Comparison of ENCODE assay signal across 1 cellular context in the genomic region with DNA sequence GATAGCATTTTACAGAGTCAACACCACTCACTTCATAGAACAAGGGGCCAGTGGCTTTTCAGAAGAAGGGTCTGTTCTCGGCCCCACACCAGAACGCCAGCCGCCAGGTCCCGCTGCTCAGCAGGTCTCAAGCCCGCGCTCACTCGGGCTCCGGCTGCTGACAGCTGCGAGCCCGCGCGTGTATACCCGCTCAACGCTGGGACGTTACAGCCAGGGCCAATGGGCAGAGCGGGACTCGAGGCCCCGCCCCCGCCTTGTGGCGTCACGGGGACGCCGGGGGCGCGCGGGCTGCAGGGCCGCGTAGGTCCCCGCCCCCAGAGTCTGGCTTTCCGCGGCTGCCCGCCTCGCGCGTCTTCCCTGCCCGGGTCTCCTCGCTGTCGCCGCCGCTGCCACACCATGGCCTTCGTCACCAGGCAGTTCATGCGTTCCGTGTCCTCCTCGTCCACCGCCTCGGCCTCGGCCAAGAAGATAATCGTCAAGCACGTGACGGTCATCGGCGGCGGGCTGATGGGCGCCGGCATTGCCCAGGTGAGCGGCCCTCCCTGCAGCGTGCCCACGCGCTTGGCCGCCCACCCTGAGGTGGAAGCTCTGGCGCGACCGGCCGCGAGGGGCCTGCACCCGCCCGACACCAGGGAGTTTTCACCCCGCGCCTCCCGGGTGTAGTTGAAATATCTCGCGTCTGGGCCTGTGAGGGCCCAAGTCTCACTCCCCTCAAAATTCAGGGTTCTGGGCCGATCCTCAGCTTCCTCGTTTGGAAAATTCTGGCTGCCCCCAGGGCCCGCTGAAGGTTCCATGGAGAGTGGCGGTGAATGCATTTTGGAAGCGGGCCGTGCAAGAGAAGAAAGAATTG.
A peak's percentile ranks its signal among the peaks of the same experiment; 100 is the strongest.
TF ChIP-seq lines count a peak whose summit lies in the region.

A gene (plus strand): TSS at position 353 of the 850 bp plus-strand sequence. CDS start 44 bp downstream, at position 397.

TF ChIP-seq in HepG2, 621 proteins besides CTCF, POLR2A, EP300 and RAD21 (continued from another document and continues in another):
- TF ChIP-seq, protein P1, sequence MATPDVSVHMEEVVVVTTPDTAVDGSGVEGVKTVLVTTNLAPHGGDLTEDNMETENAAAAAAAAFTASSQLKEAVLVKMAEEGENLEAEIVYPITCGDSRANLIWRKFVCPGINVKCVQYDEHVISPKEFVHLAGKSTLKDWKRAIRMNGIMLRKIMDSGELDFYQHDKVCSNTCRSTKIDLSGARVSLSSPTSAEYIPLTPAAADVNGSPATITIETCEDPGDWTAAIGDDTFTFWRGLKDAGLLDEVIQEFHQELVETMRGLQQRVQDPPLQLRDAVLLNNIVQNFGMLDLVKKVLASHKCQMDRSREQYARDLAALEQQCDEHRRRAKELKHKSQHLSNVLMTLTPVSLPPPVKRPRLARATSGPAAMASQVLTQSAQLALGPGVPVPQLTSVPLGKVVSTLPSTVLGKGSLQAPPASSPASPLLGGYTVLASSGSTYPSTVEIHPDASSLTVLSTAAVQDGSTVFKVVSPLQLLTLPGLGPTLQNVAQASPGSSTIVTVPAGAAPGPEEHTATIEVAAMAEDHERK (CRISPR knock-in tag; IDR thresholded peaks at IDR 0.05; ENCODE audit: low read depth): peak; percentile 71
- TF ChIP-seq ARNT2 (CRISPR knock-in tag; IDR thresholded peaks at IDR 0.05; ENCODE audit: low read depth) (peak; percentile 90), NFE2L1 (CRISPR knock-in tag; IDR thresholded peaks at IDR 0.05; ENCODE audit: borderline replicate concordance) (0 out of 2 replicates have a peak, but pooled peaks have one; percentile 54), TBP (CRISPR knock-in tag; IDR thresholded peaks at IDR 0.05) (no peak), ZNF775 (CRISPR knock-in tag; IDR thresholded peaks at IDR 0.05; ENCODE audit: borderline replicate concordance) (no peak), ZNF263 (CRISPR knock-in tag; IDR thresholded peaks at IDR 0.05) (0 out of 2 replicates have a peak, but pooled peaks have one; percentile 11), CBX1 (IDR thresholded peaks at IDR 0.05; ENCODE audit: low read depth) (no peak), ELF3 (CRISPR knock-in tag; IDR thresholded peaks at IDR 0.05) (peak; percentile 24; the same call in 1 of the 2 replicates), NR2F6 (IDR thresholded peaks at IDR 0.05) (no peak), NR2F6 (CRISPR knock-in tag; IDR thresholded peaks at IDR 0.05) (no peak), MBNL3 (CRISPR knock-in tag; conservative IDR thresholded peaks at IDR 0.05) (no peak), ZNF24 (IDR thresholded peaks at IDR 0.05) (no peak), YEATS4 (CRISPR knock-in tag; IDR thresholded peaks at IDR 0.05; ENCODE audit: borderline replicate concordance) (peak; percentile 83), ZNF788 (CRISPR knock-in tag; IDR thresholded peaks at IDR 0.05; ENCODE audit: borderline replicate concordance) (no peak; the same call in 1 of the 2 replicates), ZNF777 (CRISPR knock-in tag; IDR thresholded peaks at IDR 0.05) (no peak; the same call in 1 of the 2 replicates), MED13 (CRISPR knock-in tag; IDR thresholded peaks at IDR 0.05) (peak; percentile 23; the same call in 1 of the 2 replicates), ZNF367 (CRISPR knock-in tag; IDR thresholded peaks at IDR 0.05; ENCODE audit: borderline replicate concordance) (no peak), ZNF879 (CRISPR knock-in tag; IDR thresholded peaks at IDR 0.05) (no peak), HMG20B (CRISPR knock-in tag; conservative IDR thresholded peaks at IDR 0.05) (no peak), ZNF883 (CRISPR knock-in tag; IDR thresholded peaks at IDR 0.05; ENCODE audit: not compliant biosample characterization) (peak; percentile 90), EEA1 (CRISPR knock-in tag; IDR thresholded peaks at IDR 0.05; ENCODE audit: borderline replicate concordance) (no peak), SIN3A (IDR thresholded peaks at IDR 0.05; ENCODE audit: borderline replicate concordance, low read depth, low read length) (peak; percentile 63; the same call in 1 of the 2 replicates), CC2D1A (CRISPR knock-in tag; IDR thresholded peaks at IDR 0.05) (no peak), SYNCRIP (IDR thresholded peaks at IDR 0.05; ENCODE audit: insufficient read depth, low read depth, low read length) (no peak), ZNF570 (CRISPR knock-in tag; IDR thresholded peaks at IDR 0.05; ENCODE audit: borderline replicate concordance) (no peak), SAP130 (CRISPR knock-in tag; IDR thresholded peaks at IDR 0.05; ENCODE audit: low read depth) (peak; percentile 94), ZMYM3 (CRISPR knock-in tag; IDR thresholded peaks at IDR 0.05) (no peak), PHF20 (CRISPR knock-in tag; IDR thresholded peaks at IDR 0.05) (no peak; the same call in 1 of the 2 replicates), ZBTB1 (CRISPR knock-in tag; IDR thresholded peaks at IDR 0.05; ENCODE audit: borderline replicate concordance) (no peak), ZNF230 (CRISPR knock-in tag; IDR thresholded peaks at IDR 0.05) (no peak), KMT2A (CRISPR knock-in tag; IDR thresholded peaks at IDR 0.05) (peak; percentile 80), PRPF4 (IDR thresholded peaks at IDR 0.05; ENCODE audit: low read depth, low read length, poor library complexity, severe bottlenecking) (no peak), ZBTB21 (CRISPR knock-in tag; IDR thresholded peaks at IDR 0.05) (no peak), ZBTB3 (CRISPR knock-in tag; IDR thresholded peaks at IDR 0.05; ENCODE audit: borderline replicate concordance, low read depth) (no peak), ZFP41 (CRISPR knock-in tag; IDR thresholded peaks at IDR 0.05; ENCODE audit: borderline replicate concordance) (peak; percentile 20; the same call in 1 of the 2 replicates), KAT2B (IDR thresholded peaks at IDR 0.05; ENCODE audit: borderline replicate concordance, low read depth, low read length) (no peak), PRMT3 (CRISPR knock-in tag; IDR thresholded peaks at IDR 0.05; ENCODE audit: borderline replicate concordance, low read depth) (peak; percentile 75; the same call in 1 of the 2 replicates), SATB2 (CRISPR knock-in tag; IDR thresholded peaks at IDR 0.05) (no peak), ZMYM4 (CRISPR knock-in tag; IDR thresholded peaks at IDR 0.05) (peak; percentile 85), HDAC1 (CRISPR knock-in tag; IDR thresholded peaks at IDR 0.05) (peak; percentile 95)
- TF ChIP-seq, protein P2, sequence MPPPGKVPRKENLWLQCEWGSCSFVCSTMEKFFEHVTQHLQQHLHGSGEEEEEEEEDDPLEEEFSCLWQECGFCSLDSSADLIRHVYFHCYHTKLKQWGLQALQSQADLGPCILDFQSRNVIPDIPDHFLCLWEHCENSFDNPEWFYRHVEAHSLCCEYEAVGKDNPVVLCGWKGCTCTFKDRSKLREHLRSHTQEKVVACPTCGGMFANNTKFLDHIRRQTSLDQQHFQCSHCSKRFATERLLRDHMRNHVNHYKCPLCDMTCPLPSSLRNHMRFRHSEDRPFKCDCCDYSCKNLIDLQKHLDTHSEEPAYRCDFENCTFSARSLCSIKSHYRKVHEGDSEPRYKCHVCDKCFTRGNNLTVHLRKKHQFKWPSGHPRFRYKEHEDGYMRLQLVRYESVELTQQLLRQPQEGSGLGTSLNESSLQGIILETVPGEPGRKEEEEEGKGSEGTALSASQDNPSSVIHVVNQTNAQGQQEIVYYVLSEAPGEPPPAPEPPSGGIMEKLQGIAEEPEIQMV (CRISPR knock-in tag; IDR thresholded peaks at IDR 0.05; ENCODE audit: low read depth): no peak; the same call in 1 of the 2 replicates
- TF ChIP-seq, protein P3, sequence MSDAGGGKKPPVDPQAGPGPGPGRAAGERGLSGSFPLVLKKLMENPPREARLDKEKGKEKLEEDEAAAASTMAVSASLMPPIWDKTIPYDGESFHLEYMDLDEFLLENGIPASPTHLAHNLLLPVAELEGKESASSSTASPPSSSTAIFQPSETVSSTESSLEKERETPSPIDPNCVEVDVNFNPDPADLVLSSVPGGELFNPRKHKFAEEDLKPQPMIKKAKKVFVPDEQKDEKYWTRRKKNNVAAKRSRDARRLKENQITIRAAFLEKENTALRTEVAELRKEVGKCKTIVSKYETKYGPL (CRISPR knock-in tag; IDR thresholded peaks at IDR 0.05): 0 out of 2 replicates have a peak, but pooled peaks have one; percentile 34
- TF ChIP-seq, protein P4, sequence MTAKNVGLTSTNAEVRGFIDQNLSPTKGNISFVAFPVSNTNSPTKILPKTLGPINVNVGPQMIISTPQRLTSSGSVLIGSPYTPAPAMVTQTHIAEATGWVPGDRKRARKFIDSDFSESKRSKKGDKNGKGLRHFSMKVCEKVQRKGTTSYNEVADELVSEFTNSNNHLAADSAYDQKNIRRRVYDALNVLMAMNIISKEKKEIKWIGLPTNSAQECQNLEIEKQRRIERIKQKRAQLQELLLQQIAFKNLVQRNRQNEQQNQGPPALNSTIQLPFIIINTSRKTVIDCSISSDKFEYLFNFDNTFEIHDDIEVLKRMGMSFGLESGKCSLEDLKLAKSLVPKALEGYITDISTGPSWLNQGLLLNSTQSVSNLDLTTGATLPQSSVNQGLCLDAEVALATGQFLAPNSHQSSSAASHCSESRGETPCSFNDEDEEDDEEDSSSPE (CRISPR knock-in tag; IDR thresholded peaks at IDR 0.05): peak; percentile 93
- TF ChIP-seq, protein P5, sequence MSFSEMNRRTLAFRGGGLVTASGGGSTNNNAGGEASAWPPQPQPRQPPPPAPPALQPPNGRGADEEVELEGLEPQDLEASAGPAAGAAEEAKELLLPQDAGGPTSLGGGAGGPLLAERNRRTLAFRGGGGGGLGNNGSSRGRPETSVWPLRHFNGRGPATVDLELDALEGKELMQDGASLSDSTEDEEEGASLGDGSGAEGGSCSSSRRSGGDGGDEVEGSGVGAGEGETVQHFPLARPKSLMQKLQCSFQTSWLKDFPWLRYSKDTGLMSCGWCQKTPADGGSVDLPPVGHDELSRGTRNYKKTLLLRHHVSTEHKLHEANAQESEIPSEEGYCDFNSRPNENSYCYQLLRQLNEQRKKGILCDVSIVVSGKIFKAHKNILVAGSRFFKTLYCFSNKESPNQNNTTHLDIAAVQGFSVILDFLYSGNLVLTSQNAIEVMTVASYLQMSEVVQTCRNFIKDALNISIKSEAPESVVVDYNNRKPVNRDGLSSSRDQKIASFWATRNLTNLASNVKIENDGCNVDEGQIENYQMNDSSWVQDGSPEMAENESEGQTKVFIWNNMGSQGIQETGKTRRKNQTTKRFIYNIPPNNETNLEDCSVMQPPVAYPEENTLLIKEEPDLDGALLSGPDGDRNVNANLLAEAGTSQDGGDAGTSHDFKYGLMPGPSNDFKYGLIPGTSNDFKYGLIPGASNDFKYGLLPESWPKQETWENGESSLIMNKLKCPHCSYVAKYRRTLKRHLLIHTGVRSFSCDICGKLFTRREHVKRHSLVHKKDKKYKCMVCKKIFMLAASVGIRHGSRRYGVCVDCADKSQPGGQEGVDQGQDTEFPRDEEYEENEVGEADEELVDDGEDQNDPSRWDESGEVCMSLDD (CRISPR knock-in tag; IDR thresholded peaks at IDR 0.05; ENCODE audit: borderline replicate concordance): 0 out of 2 replicates have a peak, but pooled peaks have one; percentile 15
- TF ChIP-seq, protein P6, sequence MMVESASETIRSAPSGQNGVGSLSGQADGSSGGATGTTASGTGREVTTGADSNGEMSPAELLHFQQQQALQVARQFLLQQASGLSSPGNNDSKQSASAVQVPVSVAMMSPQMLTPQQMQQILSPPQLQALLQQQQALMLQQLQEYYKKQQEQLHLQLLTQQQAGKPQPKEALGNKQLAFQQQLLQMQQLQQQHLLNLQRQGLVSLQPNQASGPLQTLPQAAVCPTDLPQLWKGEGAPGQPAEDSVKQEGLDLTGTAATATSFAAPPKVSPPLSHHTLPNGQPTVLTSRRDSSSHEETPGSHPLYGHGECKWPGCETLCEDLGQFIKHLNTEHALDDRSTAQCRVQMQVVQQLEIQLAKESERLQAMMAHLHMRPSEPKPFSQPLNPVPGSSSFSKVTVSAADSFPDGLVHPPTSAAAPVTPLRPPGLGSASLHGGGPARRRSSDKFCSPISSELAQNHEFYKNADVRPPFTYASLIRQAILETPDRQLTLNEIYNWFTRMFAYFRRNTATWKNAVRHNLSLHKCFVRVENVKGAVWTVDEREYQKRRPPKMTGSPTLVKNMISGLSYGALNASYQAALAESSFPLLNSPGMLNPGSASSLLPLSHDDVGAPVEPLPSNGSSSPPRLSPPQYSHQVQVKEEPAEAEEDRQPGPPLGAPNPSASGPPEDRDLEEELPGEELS (CRISPR knock-in tag; IDR thresholded peaks at IDR 0.05): peak; percentile 32
- TF ChIP-seq, protein P7, sequence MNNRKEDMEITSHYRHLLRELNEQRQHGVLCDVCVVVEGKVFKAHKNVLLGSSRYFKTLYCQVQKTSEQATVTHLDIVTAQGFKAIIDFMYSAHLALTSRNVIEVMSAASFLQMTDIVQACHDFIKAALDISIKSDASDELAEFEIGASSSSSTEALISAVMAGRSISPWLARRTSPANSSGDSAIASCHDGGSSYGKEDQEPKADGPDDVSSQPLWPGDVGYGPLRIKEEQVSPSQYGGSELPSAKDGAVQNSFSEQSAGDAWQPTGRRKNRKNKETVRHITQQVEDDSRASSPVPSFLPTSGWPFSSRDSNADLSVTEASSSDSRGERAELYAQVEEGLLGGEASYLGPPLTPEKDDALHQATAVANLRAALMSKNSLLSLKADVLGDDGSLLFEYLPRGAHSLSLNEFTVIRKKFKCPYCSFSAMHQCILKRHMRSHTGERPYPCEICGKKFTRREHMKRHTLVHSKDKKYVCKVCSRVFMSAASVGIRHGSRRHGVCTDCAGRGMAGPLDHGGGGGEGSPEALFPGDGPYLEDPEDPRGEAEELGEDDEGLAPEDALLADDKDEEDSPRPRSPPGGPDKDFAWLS (CRISPR knock-in tag; IDR thresholded peaks at IDR 0.05; ENCODE audit: borderline replicate concordance): no peak
- TF ChIP-seq, protein P8, sequence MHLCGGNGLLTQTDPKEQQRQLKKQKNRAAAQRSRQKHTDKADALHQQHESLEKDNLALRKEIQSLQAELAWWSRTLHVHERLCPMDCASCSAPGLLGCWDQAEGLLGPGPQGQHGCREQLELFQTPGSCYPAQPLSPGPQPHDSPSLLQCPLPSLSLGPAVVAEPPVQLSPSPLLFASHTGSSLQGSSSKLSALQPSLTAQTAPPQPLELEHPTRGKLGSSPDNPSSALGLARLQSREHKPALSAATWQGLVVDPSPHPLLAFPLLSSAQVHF (CRISPR knock-in tag; IDR thresholded peaks at IDR 0.05): peak; percentile 80; the same call in 1 of the 2 replicates
- TF ChIP-seq, protein P9, sequence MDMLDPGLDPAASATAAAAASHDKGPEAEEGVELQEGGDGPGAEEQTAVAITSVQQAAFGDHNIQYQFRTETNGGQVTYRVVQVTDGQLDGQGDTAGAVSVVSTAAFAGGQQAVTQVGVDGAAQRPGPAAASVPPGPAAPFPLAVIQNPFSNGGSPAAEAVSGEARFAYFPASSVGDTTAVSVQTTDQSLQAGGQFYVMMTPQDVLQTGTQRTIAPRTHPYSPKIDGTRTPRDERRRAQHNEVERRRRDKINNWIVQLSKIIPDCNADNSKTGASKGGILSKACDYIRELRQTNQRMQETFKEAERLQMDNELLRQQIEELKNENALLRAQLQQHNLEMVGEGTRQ (IDR thresholded peaks at IDR 0.05; ENCODE audit: low read depth, low read length): no peak
- TF ChIP-seq, protein P9 (CRISPR knock-in tag; IDR thresholded peaks at IDR 0.05; ENCODE audit: borderline replicate concordance): no peak
